ENCODE assay signal across 14 cellular contexts in genomic region chr3:112654979-112655378, GRCh38. TPM values are rescaled to one million over a fixed set of nuclear protein-coding genes. Genes with fewer than 3 reads are reported as not detected.
DNase-seq lines count a peak whose midpoint lies in the region; ATAC-seq and TF ChIP-seq lines count a peak whose summit lies in the region.
"Had no signal": no experiment of that assay in that cellular context is flagged by ENCODE, and none has a peak within 500 bp of the region (broad histone marks: within the 10 kb centered on the region; RNA-seq: fewer than 3 reads in every experiment).

No MANE protein-coding gene starts in this region.

- H3K4me2 ChIP-seq in PC-9 (peak overlapping the region; percentile 62), fibroblast of lung (ENCODE audit: extremely low read depth, insufficient read depth, low read length) (peak overlapping the region; percentile 52)
- H3K4me2 ChIP-seq: BLaER1 had no signal

- peaks cover 11% of the 10 kb centered on the region for H3K36me3 Mint-ChIP-seq in activated CD8-positive, alpha-beta memory T cell treated with anti-CD3 and anti-CD28 coated beads, Interleukin-2, amount 10 ng/mL, durations not matched to agents 7 days and 5 days

- peak overlapping the region; percentile 6 for H3K27ac Mint-ChIP-seq in activated CD8-positive, alpha-beta memory T cell treated with anti-CD3 and anti-CD28 coated beads, Interleukin-2, amount 10 ng/mL, durations not matched to agents 7 days and 5 days

- H3K9me3 ChIP-seq in PC-9 (ENCODE audit: insufficient read depth, low read depth): peaks cover 12% of the 10 kb centered on the region
- no peaks in the 10 kb centered on the region for H3K9me3 ChIP-seq in fibroblast of lung (ENCODE audit: control insufficient read depth, insufficient read depth, low read depth, low read length)
- H3K9me3 ChIP-seq in suprapubic skin: no peaks in the 10 kb centered on the region
- H3K9me3 ChIP-seq: BLaER1, mucosa of descending colon had no signal

- no TSS peak for BruUV-seq in PC-9 (replicated peaks; lab: Mats Ljungman, UMichigan)

- DNase-seq in activated CD8-positive, alpha-beta memory T cell treated with anti-CD3 and anti-CD28 coated beads, Interleukin-2, amount 10 ng/mL, durations not matched to agents 7 days and 5 days: no peak
- DNase-seq in activated CD8-positive, alpha-beta memory T cell treated with anti-CD3 and anti-CD28 coated beads, Interleukin-2, amount 50 U/mL, for 4 hours: no peak
- DNase-seq in PC-9: no peak
- no peak for DNase-seq in fibroblast of lung (ENCODE audit: low read depth in 2 of 2)
- DNase-seq in suprapubic skin (ENCODE audit: low spot score in 2 of 2): no peak
- DNase-seq in NCI-H2196 treated with DMSO at 0.1 percent for 48 hours (lab: John Stamatoyannopoulos, UW; ENCODE audit: unreplicated experiment): no peak
- DNase-seq in epidermal melanocyte (ENCODE audit: insufficient read length, low spot score): no peak
- DNase-seq: activated CD4-positive, CD25-positive, alpha-beta regulatory T cell; mucosa of descending colon; NCI-H1048; small intestine had no signal

- H2AFZ ChIP-seq in PC-9 (no peak overlapping the region), fibroblast of lung (ENCODE audit: low read length) (no peak overlapping the region)

- H3K27me3 ChIP-seq in PC-9 (ENCODE audit: insufficient read depth, low read depth): no peaks in the 10 kb centered on the region
- no peaks in the 10 kb centered on the region for H3K27me3 ChIP-seq in fibroblast of lung (ENCODE audit: control insufficient read depth, insufficient read depth, low read length)
- H3K27me3 ChIP-seq in suprapubic skin: no peaks in the 10 kb centered on the region
- H3K27me3 ChIP-seq: BLaER1 had no signal

- H3K9ac ChIP-seq in fibroblast of lung (ENCODE audit: insufficient read depth, low read length): no peak overlapping the region
- H3K9ac ChIP-seq: BLaER1 had no signal

- no peaks in the 10 kb centered on the region for H3K9me3 Mint-ChIP-seq in activated CD8-positive, alpha-beta memory T cell treated with anti-CD3 and anti-CD28 coated beads, Interleukin-2, amount 10 ng/mL, durations not matched to agents 7 days and 5 days (ENCODE audit: low read depth)

- TF ChIP-seq POLR2A in suprapubic skin (IDR thresholded peaks at IDR 0.05): no peak

- peaks cover 39% of the 10 kb centered on the region for H3F3A ChIP-seq in PC-9 (ENCODE audit: insufficient read depth, low read depth)

- H3K4me1 ChIP-seq in PC-9 (replicated peaks; ENCODE audit: insufficient read depth): peaks cover 48% of the 10 kb centered on the region
- H3K4me1 ChIP-seq in fibroblast of lung (ENCODE audit: control insufficient read depth, extremely low read depth, insufficient read depth, low read length): peaks cover 19% of the 10 kb centered on the region
- H3K4me1 ChIP-seq in suprapubic skin: no peaks in the 10 kb centered on the region
- H3K4me1 ChIP-seq: BLaER1 had no signal

- POLR2A ChIA-PET in PC-9 (lab: Charles Lee; ENCODE audit: unreplicated experiment): interaction anchor here (0.7 to 1.1 kb wide), 4 partner anchors 13 to 147 kb away, joined by 5 to 12 read pairs (median 8); no protein-coding TSS in a partner anchor

- H3K27ac ChIP-seq in PC-9 (peak overlapping the region; percentile 92), fibroblast of lung (ENCODE audit: insufficient read depth, low read length) (peak overlapping the region; percentile 96), suprapubic skin (peak overlapping the region; percentile 49)
- H3K27ac ChIP-seq: BLaER1, RWPE1 had no signal

- no peak overlapping the region for H3K4me3 Mint-ChIP-seq in activated CD8-positive, alpha-beta memory T cell treated with anti-CD3 and anti-CD28 coated beads, Interleukin-2, amount 10 ng/mL, durations not matched to agents 7 days and 5 days

- WGBS in suprapubic skin: 97% methylated on average over 4 of the region's 4 CpGs

- intact Hi-C loops in PC-9 (cut with micrococcal nuclease; ENCODE audit: unreplicated experiment): no loop called here

- H3K27me3 Mint-ChIP-seq in activated CD8-positive, alpha-beta memory T cell treated with anti-CD3 and anti-CD28 coated beads, Interleukin-2, amount 10 ng/mL, durations not matched to agents 7 days and 5 days: no peaks in the 10 kb centered on the region

- TF ChIP-seq EP300 in suprapubic skin (IDR thresholded peaks at IDR 0.05): no peak

- ATAC-seq in activated CD8-positive, alpha-beta memory T cell treated with anti-CD3 and anti-CD28 coated beads, Interleukin-2, amount 10 ng/mL, durations not matched to agents 7 days and 5 days: no peak
- ATAC-seq in HG02571 (IDR thresholded peaks at IDR 0.05; ENCODE audit: unreplicated experiment): no peak
- ATAC-seq: mucosa of descending colon had no signal

- TF ChIP-seq CTCF in PC-9 (conservative IDR thresholded peaks at IDR 0.05) (peak; percentile 43; the same call in 1 of the 2 replicates), fibroblast of lung (conservative IDR thresholded peaks at IDR 0.05 in 1 of 2, IDR thresholded peaks at IDR 0.05 in 1 of 2; ENCODE audit: low read depth in 1 of 2, low read length in 2 of 2) (peak in 1 of 2 donors; percentile 26), suprapubic skin (IDR thresholded peaks at IDR 0.05) (no peak)

- H3K4me1 Mint-ChIP-seq in activated CD8-positive, alpha-beta memory T cell treated with anti-CD3 and anti-CD28 coated beads, Interleukin-2, amount 10 ng/mL, durations not matched to agents 7 days and 5 days: peaks cover 2% of the 10 kb centered on the region

- no peaks in the 10 kb centered on the region for H3K9me2 ChIP-seq in PC-9 (ENCODE audit: insufficient read depth)

- H3K4me3 ChIP-seq in PC-9 (no peak overlapping the region), fibroblast of lung (replicated peaks in 1 of 4; ENCODE audit: control extremely low read depth in 1 of 4, insufficient read depth in 1 of 4, low read depth in 3 of 4, low read length in 4 of 4) (no peak overlapping the region), suprapubic skin (no peak overlapping the region)
- H3K4me3 ChIP-seq: BLaER1, mucosa of descending colon had no signal

- no peaks in the 10 kb centered on the region for H3K79me2 ChIP-seq in PC-9 (ENCODE audit: low read depth)
- no peaks in the 10 kb centered on the region for H3K79me2 ChIP-seq in fibroblast of lung (ENCODE audit: control insufficient read depth, insufficient read depth, low read length)

- H3K36me3 ChIP-seq in PC-9 (ENCODE audit: low read depth): no peaks in the 10 kb centered on the region
- no peaks in the 10 kb centered on the region for H3K36me3 ChIP-seq in fibroblast of lung (ENCODE audit: control insufficient read depth, insufficient read depth, low read length)
- no peaks in the 10 kb centered on the region for H3K36me3 ChIP-seq in suprapubic skin
- H3K36me3 ChIP-seq: BLaER1 had no signal

- CTCF ChIA-PET in activated CD8-positive, alpha-beta memory T cell treated with anti-CD3 and anti-CD28 coated beads, Interleukin-2, amount 10 ng/mL, durations not matched to agents 7 days and 5 days (lab: Charles Lee): interaction anchor here (0.9 to 3.0 kb wide), 4 partner anchors 10 to 80 kb away, joined by 3 to 10 read pairs (median 5); no protein-coding TSS in a partner anchor
- CTCF ChIA-PET in PC-9 (lab: Charles Lee): interaction anchor here (1.0 to 1.8 kb wide), 2 partner anchors 13 to 80 kb away, joined by 3 to 9 read pairs; no protein-coding TSS in a partner anchor

- H4K20me1 ChIP-seq in PC-9 (ENCODE audit: insufficient read depth) (no peaks in the 10 kb centered on the region), fibroblast of lung (ENCODE audit: control insufficient read depth, extremely low read depth, insufficient read depth, low read length) (no peaks in the 10 kb centered on the region)
- H4K20me1 ChIP-seq: BLaER1 had no signal

RNA-seq across cellular contexts. Expression of gene CCDC80, which starts 14.0 kb away (rescaled TPM):
- total RNA-seq in activated CD8-positive, alpha-beta memory T cell treated with anti-CD3 and anti-CD28 coated beads, Interleukin-2, amount 10 ng/mL, durations not matched to agents 7 days and 5 days: 1 to 10 TPM in 1 of 2 experiments, under 1 TPM in 1; 0.35 to 1.5 TPM
- total RNA-seq in PC-9 (2021) (142 and 162 TPM in 2 replicates), fibroblast of lung (153 and 366 TPM in 2 replicates), suprapubic skin (10 to 100 TPM in 3 of 4 donors, 1 to 10 TPM in 1; 8.0 to 32.2 (median 17.1) TPM)
- 131 and 526 TPM in 2 replicates for polyA plus RNA-seq in fibroblast of lung
- polyA plus RNA-seq in fibroblast of lung (2012): 362 and 1,849 TPM in 2 replicates
- 162 and 660 TPM in 2 replicates for polyA minus RNA-seq in fibroblast of lung (ENCODE audit: low replicate concordance)
